ENCODE assay signal across 1 cellular context in the genomic region with DNA sequence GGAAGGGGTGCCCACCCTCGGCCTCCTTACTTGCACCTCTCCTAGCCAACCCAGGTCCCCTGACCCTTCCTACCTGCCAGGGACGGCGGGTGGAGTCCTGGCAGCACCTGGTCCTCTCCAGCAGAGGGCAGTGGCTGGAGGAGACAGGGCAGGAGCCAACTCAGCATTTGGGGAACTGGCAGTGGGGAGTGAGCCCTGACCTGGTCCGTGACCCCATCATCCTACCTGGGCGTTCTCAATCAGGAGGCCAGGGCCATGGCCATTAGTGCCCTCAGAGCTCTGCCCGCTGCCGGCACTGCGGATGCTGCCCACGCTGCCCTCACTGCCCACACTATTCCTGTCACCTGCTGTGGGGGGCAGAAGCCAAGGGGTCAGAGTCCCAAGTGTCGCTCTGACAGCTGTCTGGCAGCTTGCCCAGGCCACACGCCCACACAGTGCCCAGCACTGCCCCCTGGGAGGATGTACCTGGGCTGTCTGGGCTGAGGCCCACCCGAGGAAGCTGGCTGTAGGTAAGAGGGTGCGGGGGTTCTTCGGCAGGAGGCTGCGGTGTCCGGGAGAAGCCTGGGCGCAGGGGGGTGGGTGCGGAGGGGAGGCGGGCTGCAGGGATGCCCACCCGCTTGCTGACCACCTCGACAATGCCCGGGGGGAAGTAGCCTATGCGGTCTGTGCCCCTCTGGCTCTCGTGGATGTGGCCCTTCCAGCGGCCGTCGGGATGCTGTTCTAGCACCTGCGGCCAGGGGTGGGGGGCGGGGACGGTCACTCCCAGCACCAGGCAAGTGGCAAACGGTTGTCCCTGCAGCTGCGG.
TF ChIP-seq lines count a peak whose summit lies in the region.

No MANE protein-coding gene starts in this region.

TF ChIP-seq in HepG2, 621 proteins besides CTCF, POLR2A, EP300 and RAD21 (continued from another document and continues in another):
- TF ChIP-seq ZHX2 (IDR thresholded peaks at IDR 0.05; ENCODE audit: low read depth) (no peak), ZHX2 (CRISPR knock-in tag; IDR thresholded peaks at IDR 0.05; ENCODE audit: borderline replicate concordance) (no peak), ZNF788 (CRISPR knock-in tag; IDR thresholded peaks at IDR 0.05; ENCODE audit: borderline replicate concordance) (no peak), HNF1A (IDR thresholded peaks at IDR 0.05; ENCODE audit: low read depth) (no peak), HNF1A (CRISPR knock-in tag; IDR thresholded peaks at IDR 0.05; ENCODE audit: borderline replicate concordance) (no peak), KDM6A (CRISPR knock-in tag; IDR thresholded peaks at IDR 0.05; ENCODE audit: low read depth) (no peak), ZNF562 (CRISPR knock-in tag; IDR thresholded peaks at IDR 0.05; ENCODE audit: borderline replicate concordance) (no peak), POGZ (CRISPR knock-in tag; IDR thresholded peaks at IDR 0.05) (no peak), ZNF839 (CRISPR knock-in tag; IDR thresholded peaks at IDR 0.05; ENCODE audit: borderline replicate concordance) (no peak), ZNF337 (CRISPR knock-in tag; IDR thresholded peaks at IDR 0.05; ENCODE audit: borderline replicate concordance, low read depth) (no peak), CREB1 (IDR thresholded peaks at IDR 0.05) (no peak), CREB1 (CRISPR knock-in tag; IDR thresholded peaks at IDR 0.05) (no peak), ZNF138 (CRISPR knock-in tag; IDR thresholded peaks at IDR 0.05; ENCODE audit: low read depth) (no peak), ZNF225 (CRISPR knock-in tag; IDR thresholded peaks at IDR 0.05) (no peak), BHLHE40 (IDR thresholded peaks at IDR 0.05; ENCODE audit: low read length) (no peak), ZNF749 (CRISPR knock-in tag; IDR thresholded peaks at IDR 0.05; ENCODE audit: borderline replicate concordance) (no peak), ARID5B (CRISPR knock-in tag; IDR thresholded peaks at IDR 0.05) (peak; percentile 29; the same call in 1 of the 2 replicates), ZNF350 (CRISPR knock-in tag; IDR thresholded peaks at IDR 0.05; ENCODE audit: borderline replicate concordance, low read depth) (peak; percentile 53; the same call in 1 of the 2 replicates), ZNF264 (CRISPR knock-in tag; IDR thresholded peaks at IDR 0.05) (no peak), ZNF589 (CRISPR knock-in tag; conservative IDR thresholded peaks at IDR 0.05) (no peak), ZMYM3 (CRISPR knock-in tag; IDR thresholded peaks at IDR 0.05) (no peak), CEBPZ (IDR thresholded peaks at IDR 0.05; ENCODE audit: low read length) (no peak), SNAPC2 (CRISPR knock-in tag; IDR thresholded peaks at IDR 0.05) (no peak), ZNF256 (CRISPR knock-in tag; conservative IDR thresholded peaks at IDR 0.05) (no peak), KDM2A (CRISPR knock-in tag; IDR thresholded peaks at IDR 0.05; ENCODE audit: borderline replicate concordance, low read depth) (peak; percentile 56; the same call in 1 of the 2 replicates)
- TF ChIP-seq, protein P1, sequence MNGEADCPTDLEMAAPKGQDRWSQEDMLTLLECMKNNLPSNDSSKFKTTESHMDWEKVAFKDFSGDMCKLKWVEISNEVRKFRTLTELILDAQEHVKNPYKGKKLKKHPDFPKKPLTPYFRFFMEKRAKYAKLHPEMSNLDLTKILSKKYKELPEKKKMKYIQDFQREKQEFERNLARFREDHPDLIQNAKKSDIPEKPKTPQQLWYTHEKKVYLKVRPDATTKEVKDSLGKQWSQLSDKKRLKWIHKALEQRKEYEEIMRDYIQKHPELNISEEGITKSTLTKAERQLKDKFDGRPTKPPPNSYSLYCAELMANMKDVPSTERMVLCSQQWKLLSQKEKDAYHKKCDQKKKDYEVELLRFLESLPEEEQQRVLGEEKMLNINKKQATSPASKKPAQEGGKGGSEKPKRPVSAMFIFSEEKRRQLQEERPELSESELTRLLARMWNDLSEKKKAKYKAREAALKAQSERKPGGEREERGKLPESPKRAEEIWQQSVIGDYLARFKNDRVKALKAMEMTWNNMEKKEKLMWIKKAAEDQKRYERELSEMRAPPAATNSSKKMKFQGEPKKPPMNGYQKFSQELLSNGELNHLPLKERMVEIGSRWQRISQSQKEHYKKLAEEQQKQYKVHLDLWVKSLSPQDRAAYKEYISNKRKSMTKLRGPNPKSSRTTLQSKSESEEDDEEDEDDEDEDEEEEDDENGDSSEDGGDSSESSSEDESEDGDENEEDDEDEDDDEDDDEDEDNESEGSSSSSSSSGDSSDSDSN (CRISPR knock-in tag; IDR thresholded peaks at IDR 0.05) = peak; percentile 21; the same call in 1 of the 2 replicates
- TF ChIP-seq, protein P2, sequence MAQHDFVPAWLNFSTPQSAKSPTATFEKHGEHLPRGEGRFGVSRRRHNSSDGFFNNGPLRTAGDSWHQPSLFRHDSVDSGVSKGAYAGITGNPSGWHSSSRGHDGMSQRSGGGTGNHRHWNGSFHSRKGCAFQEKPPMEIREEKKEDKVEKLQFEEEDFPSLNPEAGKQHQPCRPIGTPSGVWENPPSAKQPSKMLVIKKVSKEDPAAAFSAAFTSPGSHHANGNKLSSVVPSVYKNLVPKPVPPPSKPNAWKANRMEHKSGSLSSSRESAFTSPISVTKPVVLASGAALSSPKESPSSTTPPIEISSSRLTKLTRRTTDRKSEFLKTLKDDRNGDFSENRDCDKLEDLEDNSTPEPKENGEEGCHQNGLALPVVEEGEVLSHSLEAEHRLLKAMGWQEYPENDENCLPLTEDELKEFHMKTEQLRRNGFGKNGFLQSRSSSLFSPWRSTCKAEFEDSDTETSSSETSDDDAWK (CRISPR knock-in tag; IDR thresholded peaks at IDR 0.05) = no peak
